26 cellular contexts compared by ENCODE assay signal in genomic region chr19:368624-369020, GRCh38.
"Had no signal": no experiment of that assay in that cellular context is flagged by ENCODE, and none has a peak within 500 bp of the region (broad histone marks: within the 10 kb centered on the region; RNA-seq: fewer than 3 reads in every experiment).

No MANE protein-coding gene starts in this region.

- H3K4me3 Mint-ChIP-seq: activated naive CD4-positive, alpha-beta T cell treated with anti-CD3 and anti-CD28 coated beads, Interleukin-2, amount 10 ng/mL, durations not matched to agents 7 days and 5 days; activated T-cell treated with anti-CD3 and anti-CD28 coated beads, Interleukin-2, amount 50 U/mL, for 4 hours; central memory CD8-positive, alpha-beta T cell; memory B cell; naive B cell; stimulated activated effector memory CD8-positive, alpha-beta T cell treated with anti-CD3 and anti-CD28 coated beads, Interleukin-12 subunit alpha, Interleukin-12 subunit beta, amount 100 ng/mL, for 72 hours; T-helper 1 cell treated with Interleukin-12 subunit alpha and Interleukin-12 subunit beta and Interleukin-4 antibody, amounts not matched to agents 30 μg/mL and 1 μg/mL, for 36 hours had no signal

- DNase-seq: activated CD4-positive, alpha-beta T cell treated with anti-CD3 and anti-CD28 coated beads, Interleukin-2, amount 50 U/mL, for 1 hour; activated CD4-positive, CD25-positive, alpha-beta regulatory T cell treated with anti-CD3 and anti-CD28 coated beads, Interleukin-2, amount 50 U/mL, for 72 hours; activated CD8-positive, alpha-beta memory T cell treated with anti-CD3 and anti-CD28 coated beads, Interleukin-2, amount 50 U/mL, for 4 hours; activated effector memory CD4-positive, alpha-beta T cell treated with Interleukin-2 at 50 U/mL for 16 hours; activated naive CD4-positive, alpha-beta T cell treated with anti-CD3 and anti-CD28 coated beads, Interleukin-2, amount 10 ng/mL, durations not matched to agents 7 days and 5 days; activated T-cell treated with anti-CD3 and anti-CD28 coated beads, Interleukin-2, amount 50 U/mL, for 4 hours; effector CD8-positive, alpha-beta T cell; mucosa of descending colon; naive B cell; nucleus accumbens; psoas muscle; right lobe of liver; stimulated activated CD4-positive, alpha-beta T cell treated with anti-CD3 and anti-CD28 coated beads, Interleukin-4, amount 100 ng/mL, for 24 hours; stomach; testis; upper lobe of left lung had no signal

- H3K36me3 ChIP-seq: ascending aorta, esophagus muscularis mucosa, gastroesophageal sphincter, heart left ventricle, right lobe of liver, stomach, upper lobe of left lung had no signal

- H3K27me3 ChIP-seq: ascending aorta, right lobe of liver, testis, upper lobe of left lung had no signal

- H3K4me2 ChIP-seq: smooth muscle cell had no signal

- H3K36me3 Mint-ChIP-seq: activated naive CD4-positive, alpha-beta T cell treated with anti-CD3 and anti-CD28 coated beads, Interleukin-2, amount 10 ng/mL, durations not matched to agents 7 days and 5 days; stimulated activated effector memory CD8-positive, alpha-beta T cell treated with anti-CD3 and anti-CD28 coated beads, Interleukin-12 subunit alpha, Interleukin-12 subunit beta, amount 100 ng/mL, for 72 hours had no signal

- FAIRE-seq: endothelial cell of umbilical vein had no signal

- H3K9me3 ChIP-seq: ascending aorta, esophagus muscularis mucosa, gastroesophageal sphincter, heart left ventricle, mucosa of descending colon, psoas muscle, right lobe of liver, stomach, testis, upper lobe of left lung had no signal

- H3K9me3 Mint-ChIP-seq: activated naive CD4-positive, alpha-beta T cell treated with anti-CD3 and anti-CD28 coated beads, Interleukin-2, amount 10 ng/mL, durations not matched to agents 7 days and 5 days; activated T-cell treated with anti-CD3 and anti-CD28 coated beads, Interleukin-2, amount 50 U/mL, for 4 hours; central memory CD8-positive, alpha-beta T cell; memory B cell; stimulated activated effector memory CD8-positive, alpha-beta T cell treated with anti-CD3 and anti-CD28 coated beads, Interleukin-12 subunit alpha, Interleukin-12 subunit beta, amount 100 ng/mL, for 72 hours; T-helper 1 cell treated with Interleukin-12 subunit alpha and Interleukin-12 subunit beta and Interleukin-4 antibody, amounts not matched to agents 30 μg/mL and 1 μg/mL, for 36 hours had no signal

- H3K4me1 ChIP-seq: ascending aorta, psoas muscle, right lobe of liver had no signal

- ATAC-seq: activated T-cell treated with anti-CD3 and anti-CD28 coated beads, Interleukin-2, amount 50 U/mL, for 4 hours; gastroesophageal sphincter; heart left ventricle; mucosa of descending colon; psoas muscle; right lobe of liver; stimulated activated effector memory CD8-positive, alpha-beta T cell treated with anti-CD3 and anti-CD28 coated beads, Interleukin-12 subunit alpha, Interleukin-12 subunit beta, amount 100 ng/mL, for 72 hours had no signal

- H3K27ac ChIP-seq: ascending aorta, esophagus muscularis mucosa, gastroesophageal sphincter, heart left ventricle, psoas muscle, right lobe of liver, stomach, testis, upper lobe of left lung had no signal

- H3K4me1 Mint-ChIP-seq: activated naive CD4-positive, alpha-beta T cell treated with anti-CD3 and anti-CD28 coated beads, Interleukin-2, amount 10 ng/mL, durations not matched to agents 7 days and 5 days; central memory CD8-positive, alpha-beta T cell; memory B cell; naive B cell had no signal

- H3K27ac Mint-ChIP-seq: activated naive CD4-positive, alpha-beta T cell treated with anti-CD3 and anti-CD28 coated beads, Interleukin-2, amount 10 ng/mL, durations not matched to agents 7 days and 5 days; memory B cell; stimulated activated effector memory CD8-positive, alpha-beta T cell treated with anti-CD3 and anti-CD28 coated beads, Interleukin-12 subunit alpha, Interleukin-12 subunit beta, amount 100 ng/mL, for 72 hours; T-helper 1 cell treated with Interleukin-12 subunit alpha and Interleukin-12 subunit beta and Interleukin-4 antibody, amounts not matched to agents 30 μg/mL and 1 μg/mL, for 36 hours had no signal

- H3K4me3 ChIP-seq: ascending aorta, esophagus muscularis mucosa, gastroesophageal sphincter, heart left ventricle, mucosa of descending colon, psoas muscle, right lobe of liver, smooth muscle cell, stomach, testis, upper lobe of left lung had no signal
